ENCODE assay signal across 22 cellular contexts in genomic region chr5:108251350-108251749, GRCh38.
A peak's percentile ranks its signal among the peaks of the same experiment; 100 is the strongest.
DNase-seq lines count a peak whose midpoint lies in the region; ATAC-seq and TF ChIP-seq lines count a peak whose summit lies in the region.
"Had no signal": no experiment of that assay in that cellular context is flagged by ENCODE, and none has a peak within 500 bp of the region (broad histone marks: within the 10 kb centered on the region; RNA-seq: fewer than 3 reads in every experiment).

No MANE protein-coding gene starts in this region.

- POLR2A ChIA-PET in GM10248 (lab: Yijun Ruan, JAX): no interaction called here

- no peak for ATAC-seq in HG03565 (IDR thresholded peaks at IDR 0.05; ENCODE audit: unreplicated experiment)
- ATAC-seq: activated CD8-positive, alpha-beta T cell treated with anti-CD3 and anti-CD28 coated beads for 36 hours; CD8-positive, alpha-beta T cell; heart left ventricle; left colon had no signal

- CTCF ChIA-PET in GM10248 (lab: Yijun Ruan, JAX): interaction anchor here (4.5 kb wide), 1 partner anchor 9 kb away, joined by 50 read pairs; no protein-coding TSS in a partner anchor

- peak; percentile 6 for DNase-seq in DMS53 treated with DMSO at 0.1 percent for 48 hours (lab: John Stamatoyannopoulos, UW; ENCODE audit: unreplicated experiment)
- DNase-seq in DMS53 (lab: John Stamatoyannopoulos, UW): no peak
- DNase-seq in NCI-H226: peak; percentile 26
- peak; percentile 43 for DNase-seq in cerebellar cortex (ENCODE audit: low spot score)
- DNase-seq in lung microvascular endothelial cell (ENCODE audit: low read depth in 2 of 2): peak; percentile 56 to 71
- no peak for DNase-seq in NCI-H146 treated with DMSO at 0.1 percent for 48 hours (lab: John Stamatoyannopoulos, UW; ENCODE audit: unreplicated experiment)
- no peak for DNase-seq in GM10248 (ENCODE audit: extremely low spot score)
- DNase-seq: 8988T; activated CD4-positive, CD25-positive, alpha-beta regulatory T cell treated with anti-CD3 and anti-CD28 coated beads, Interleukin-2, amount 50 U/mL, for 72 hours; activated CD8-positive, alpha-beta T cell treated with anti-CD3 and anti-CD28 coated beads for 36 hours; activated effector memory CD4-positive, alpha-beta T cell treated with Interleukin-2 at 50 U/mL for 16 hours; activated naive CD8-positive, alpha-beta T cell treated with anti-CD3 and anti-CD28 coated beads, Interleukin-2, amount 10 ng/mL, durations not matched to agents 7 days and 5 days; CD8-positive, alpha-beta T cell; DND-41; H7; heart left ventricle; left colon; mesendoderm; NCI-H1092; SJCRH30; T-helper 1 cell had no signal

- no peak for TF ChIP-seq CTCF in GM10248 (IDR thresholded peaks at IDR 0.05; ENCODE audit: control extremely low read depth, extremely low read depth, low read depth, missing control alignments)

Comparison
In these comparisons a context has a peak if more than half of its experiments do, and no peak if none do; other contexts are left out.
1. DNase-seq: peak in DMS53 treated with DMSO at 0.1 percent for 48 hours (single experiment), NCI-H226 (single experiment), cerebellar cortex (single experiment) and lung microvascular endothelial cell (2 of 2); none in DMS53 (single experiment), NCI-H146 treated with DMSO at 0.1 percent for 48 hours (single experiment) and GM10248 (single experiment).